ENCODE assay signal across 1 cellular context in genomic region chr9:91199739-91200497, GRCh38.
TF ChIP-seq lines count a peak whose summit lies in the region.

No MANE protein-coding gene starts in this region.

TF ChIP-seq in HCT116, 20 proteins besides CTCF, POLR2A, EP300 and RAD21 (continued from another document):
- TF ChIP-seq ZBTB33 (IDR thresholded peaks at IDR 0.05; ENCODE audit: extremely low read depth, insufficient replicate concordance, low read length) (no peak), JUND (IDR thresholded peaks at IDR 0.05) (no peak), YY1 (IDR thresholded peaks at IDR 0.05; ENCODE audit: extremely low read depth, insufficient replicate concordance, low read depth, low read length) (no peak), SP1 (IDR thresholded peaks at IDR 0.05; ENCODE audit: low read depth) (no peak)
TF ChIP-seq in HCT116: peak in this region for 0.
